Comparison of ENCODE assay signal across 8 cellular contexts in the genomic region with DNA sequence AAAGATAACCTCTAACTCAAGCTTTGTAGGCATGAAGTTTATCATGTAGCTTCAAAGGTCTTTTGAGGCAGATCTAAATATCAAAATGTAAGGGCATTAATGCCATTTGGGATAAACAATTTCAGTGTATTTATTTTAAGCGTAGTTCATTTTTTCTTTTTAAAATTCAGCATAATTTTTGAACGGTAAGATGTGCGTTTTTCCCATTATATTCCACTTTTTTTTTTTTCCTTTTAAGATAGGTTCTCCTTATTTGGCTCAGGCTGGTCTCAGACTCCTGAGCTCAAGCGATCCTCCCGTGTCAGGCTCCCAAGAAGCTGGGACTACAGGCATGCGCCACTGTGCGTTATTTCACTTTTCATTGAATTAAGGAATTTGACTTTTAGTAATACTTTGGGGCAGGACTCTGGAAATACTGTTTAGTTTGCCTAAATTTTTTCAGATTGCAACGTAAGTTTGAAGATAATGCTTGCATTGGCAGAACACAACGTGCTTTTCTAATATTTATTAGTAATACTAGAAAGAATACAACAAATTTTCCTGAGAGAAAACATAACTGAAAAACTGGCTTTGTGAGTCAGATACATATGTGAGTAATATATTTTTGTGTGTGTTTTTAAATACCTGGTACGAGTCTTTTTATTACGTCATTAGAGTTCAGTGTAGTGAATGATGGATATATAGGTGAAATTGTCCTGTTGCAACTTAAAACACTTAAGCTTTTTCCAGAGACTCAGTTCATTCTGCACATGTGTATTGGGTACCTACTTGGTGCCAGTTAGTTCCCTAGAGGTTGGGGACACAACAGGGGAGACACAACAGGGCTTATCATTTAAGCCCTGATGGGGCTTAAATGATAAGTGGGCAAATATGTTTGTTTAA.
DNase-seq lines count a peak whose midpoint lies in the region; ATAC-seq and TF ChIP-seq lines count a peak whose summit lies in the region.
"Had no signal": no experiment of that assay in that cellular context is flagged by ENCODE, and none has a peak within 500 bp of the region (broad histone marks: within the 10 kb centered on the region; RNA-seq: fewer than 3 reads in every experiment).

No MANE protein-coding gene starts in this region.

- ATAC-seq in HG03139 (IDR thresholded peaks at IDR 0.05; ENCODE audit: unreplicated experiment): no peak

- no peaks in the 10 kb centered on the region for H3K9me3 ChIP-seq in HAP-1
- no peaks in the 10 kb centered on the region; the same call in 1 of the 2 replicates for H3K9me3 ChIP-seq in SK-N-MC (ENCODE audit: low read depth, low read length)

- no peak for DNase-seq in HAP-1 (ENCODE audit: low spot score in 2 of 2)
- no peak for DNase-seq in SK-N-MC (ENCODE audit: low read depth, low spot score)
- DNase-seq in fibroblast of mammary gland (ENCODE audit: low read depth): peak; percentile 25
- DNase-seq in retina: peak; percentile 9
- DNase-seq in GDM1 (lab: John Stamatoyannopoulos, UW): no peak
- no peak for DNase-seq in C1 segment of cervical spinal cord (lab: John Stamatoyannopoulos, UW)
- DNase-seq: activated effector memory CD4-positive, alpha-beta T cell treated with anti-CD3 and anti-CD28 coated beads, Interleukin-2, amount 50 U/mL, for 16 hours had no signal

- H3K9ac ChIP-seq in SK-N-MC (ENCODE audit: insufficient read length): no peak overlapping the region

- TF ChIP-seq CTCF in fibroblast of mammary gland (conservative IDR thresholded peaks at IDR 0.05; ENCODE audit: control insufficient read depth, insufficient read depth, low read depth, low read length): no peak

- H3K36me3 ChIP-seq in HAP-1 (replicated peaks) (no peaks in the 10 kb centered on the region), SK-N-MC (ENCODE audit: insufficient read depth, low read length) (no peaks in the 10 kb centered on the region; the same call in 1 of the 2 replicates)

- in situ Hi-C loops in HAP-1 (cut with MboI; ENCODE audit: low sequenced_read_pairs): no loop called here

- H3K4me3 ChIP-seq in HAP-1 (peak overlapping the region; percentile 83; the same call in 1 of the 2 replicates), SK-N-MC (peak overlapping the region; percentile 83), fibroblast of mammary gland (ENCODE audit: control insufficient read depth, low read depth, low read length) (no peak overlapping the region)

- no peaks in the 10 kb centered on the region for H3K27me3 ChIP-seq in HAP-1 (ENCODE audit: low read depth)

- peak overlapping the region; percentile 0; the same call in 1 of the 2 replicates for H3K27ac ChIP-seq in SK-N-MC

- H3K4me1 ChIP-seq in HAP-1: peaks cover 5% of the 10 kb centered on the region; the same call in 1 of the 2 replicates

Comparison
In these comparisons a context has a peak if more than half of its experiments do, and no peak if none do; other contexts are left out.
1. DNase-seq: peak in fibroblast of mammary gland (single experiment) and retina (single experiment); none in HAP-1 (0 of 2), SK-N-MC (single experiment), GDM1 (single experiment) and C1 segment of cervical spinal cord (0 of 14).